Comparison of ENCODE assay signal across 8 cellular contexts in the genomic region with DNA sequence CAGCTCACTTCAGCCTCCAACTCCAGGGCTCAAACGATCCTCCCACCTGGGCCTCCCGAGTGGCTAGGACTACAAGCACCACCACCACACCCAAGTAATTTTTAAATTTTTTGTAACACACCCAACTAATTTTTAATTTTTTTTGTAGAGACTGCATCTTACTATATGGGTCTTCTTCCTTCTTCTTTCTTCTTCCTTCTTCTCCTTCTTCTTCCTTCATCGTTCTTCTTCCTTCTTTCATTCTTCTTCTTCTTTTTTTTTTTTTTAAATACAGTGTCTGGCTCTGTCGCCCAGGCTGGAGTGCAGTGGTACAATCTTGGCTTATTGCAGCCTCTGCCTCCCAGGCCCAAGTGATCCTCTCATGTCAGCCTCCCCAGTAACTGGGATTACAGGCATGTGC. TPM values are rescaled to one million over a fixed set of nuclear protein-coding genes. Genes with fewer than 3 reads are reported as not detected.
DNase-seq lines count a peak whose midpoint lies in the region; ATAC-seq, FAIRE-seq and TF ChIP-seq lines count a peak whose summit lies in the region.

No MANE protein-coding gene starts in this region.

- peaks cover 12% of the 10 kb centered on the region for H3K79me2 ChIP-seq in GM12878 (ENCODE audit: control insufficient read depth, insufficient read depth, low read length)

- FAIRE-seq in GM12878 (lab: Jason Lieb, UNC) (no peak), RCC 7860 (lab: Jason Lieb, UNC) (no peak)

- no TSS peak for BruUV-seq in GM12878 (replicated peaks; lab: Mats Ljungman, UMichigan)

- peaks cover 0 to 62% (median 16%) of the 10 kb centered on the region in 12 donors for H3K4me1 ChIP-seq in heart left ventricle
- H3K4me1 ChIP-seq in GM12878 (ENCODE audit: control insufficient read depth, insufficient read depth, low read length), result peaks cover 23% of the 10 kb centered on the region
- peaks cover 6 to 10% of the 10 kb centered on the region in 2 donors for H3K4me1 ChIP-seq in mucosa of rectum (ENCODE audit: control insufficient read depth in 2 of 2, insufficient read depth in 2 of 2, low read length in 2 of 2)
- H3K4me1 ChIP-seq in upper lobe of right lung, result peaks cover 29% of the 10 kb centered on the region

- TF ChIP-seq CTCF in heart left ventricle (IDR thresholded peaks at IDR 0.05) (no peak), GM12878 (IDR thresholded peaks at IDR 0.05 in 2 of 3, conservative IDR thresholded peaks at IDR 0.05 in 1 of 3; ENCODE audit: control insufficient read depth in 2 of 3, extremely low read depth in 1 of 3, insufficient read depth in 1 of 3, low read depth in 3 of 3, low read length in 3 of 3) (no peak), upper lobe of right lung (IDR thresholded peaks at IDR 0.05) (no peak)

- ATAC-seq in heart left ventricle (no peak), GM12878 (no peak), upper lobe of right lung (no peak)

- H2AFZ ChIP-seq in GM12878 (ENCODE audit: control insufficient read depth, low read depth, low read length), result peak overlapping the region; percentile 93; the same call in 1 of the 2 replicates

- in situ Hi-C loops in GM12878 (cut with MboI), result no loop called here

- H3K9me3 ChIP-seq in heart left ventricle (no peaks in the 10 kb centered on the region), GM12878 (replicated peaks; ENCODE audit: control insufficient read depth, insufficient read depth, low read length) (no peaks in the 10 kb centered on the region), mucosa of rectum (ENCODE audit: control insufficient read depth in 2 of 2, low read length in 2 of 2) (no peaks in the 10 kb centered on the region), upper lobe of right lung (no peaks in the 10 kb centered on the region)

- peak overlapping the region; percentile 86 to 98 (median 94) for H3K27ac ChIP-seq in heart left ventricle
- peak overlapping the region; percentile 94; the same call in 1 of the 2 replicates for H3K27ac ChIP-seq in GM12878 (ENCODE audit: control insufficient read depth, insufficient read depth)
- H3K27ac ChIP-seq in mucosa of rectum (ENCODE audit: low read depth in 2 of 2, low read length in 2 of 2), result peak overlapping the region; percentile 89 to 95
- peak overlapping the region; percentile 89 for H3K27ac ChIP-seq in upper lobe of right lung

- RAD21 ChIA-PET in GM12878 (lab: Charles Lee; ENCODE audit: unreplicated experiment), result interaction anchor here (0.8 to 1.6 kb wide), 4 partner anchors 27 to 234 kb away, joined by 3 to 5 read pairs (median 4); no protein-coding TSS in a partner anchor

- H3K27me3 ChIP-seq in heart left ventricle (no peaks in the 10 kb centered on the region), GM12878 (replicated peaks in 1 of 2; ENCODE audit: control insufficient read depth in 2 of 2, insufficient read depth in 2 of 2, low read length in 1 of 2) (no peaks in the 10 kb centered on the region), mucosa of rectum (ENCODE audit: control insufficient read depth in 2 of 2, insufficient read depth in 2 of 2, low read length in 2 of 2) (no peaks in the 10 kb centered on the region), upper lobe of right lung (no peaks in the 10 kb centered on the region)

- CTCF ChIA-PET in GM12878 (lab: Yijun Ruan, JAX), result interaction anchor here (1.0 to 2.6 kb wide), 4 partner anchors 46 to 234 kb away, joined by 3 to 22 read pairs (median 4); no protein-coding TSS in a partner anchor

- POLR2A ChIA-PET in GM12878 (lab: Charles Lee), result interaction anchor here (0.7 to 0.9 kb wide), 2 partner anchors 27 to 93 kb away, joined by 3 read pairs; no protein-coding TSS in a partner anchor

- no peak for DNase-seq in heart left ventricle
- no peak for DNase-seq in cardiac septum (ENCODE audit: low spot score)
- DNase-seq in GM12878 (ENCODE audit: low read depth, low spot score), result no peak
- DNase-seq in upper lobe of right lung, result no peak
- DNase-seq in RCC 7860 (ENCODE audit: low spot score), result no peak
- no peak for DNase-seq in NCI-H226
- no peak for DNase-seq in SHP77 treated with DMSO at 0.1 percent for 48 hours (lab: John Stamatoyannopoulos, UW)

- SMC1A ChIA-PET in GM12878 (lab: Charles Lee; ENCODE audit: uncharacterized antibody, unreplicated experiment), result interaction anchor here (1.0 to 4.9 kb wide), 5 partner anchors 45 to 234 kb away, joined by 3 to 102 read pairs (median 4); no protein-coding TSS in a partner anchor

- TF ChIP-seq POLR2A in heart left ventricle (IDR thresholded peaks at IDR 0.05) (no peak), GM12878 (IDR thresholded peaks at IDR 0.05; ENCODE audit: low read depth, low read length) (no peak)

- peaks cover 0 to 5% (median 0%) of the 10 kb centered on the region in 9 donors for H3K36me3 ChIP-seq in heart left ventricle
- peaks cover 0 to 2% of the 10 kb centered on the region in 2 experiments; a peak in 1 of 4 replicates for H3K36me3 ChIP-seq in GM12878 (ENCODE audit: control insufficient read depth in 2 of 2, insufficient read depth in 2 of 2, low read length in 1 of 2)
- H3K36me3 ChIP-seq in mucosa of rectum (ENCODE audit: control insufficient read depth in 2 of 2, insufficient read depth in 2 of 2, low read length in 2 of 2), result no peaks in the 10 kb centered on the region
- H3K36me3 ChIP-seq in upper lobe of right lung, result peaks cover 3% of the 10 kb centered on the region

- WGBS in heart left ventricle, 4 donors, result 87 to 96% (median 94%) methylated on average over 4 of the region's 4 CpGs
- 96% methylated on average over 4 of the region's 4 CpGs for WGBS in GM12878 (ENCODE audit: insufficient coverage, insufficient replicate concordance, low lambda C conversion rate, missing lambda C conversion rate)

- H3K4me2 ChIP-seq in GM12878 (ENCODE audit: control insufficient read depth, insufficient read depth), result peak overlapping the region; percentile 92; the same call in 1 of the 2 replicates

- H3K4me3 ChIP-seq in heart left ventricle (peak overlapping the region in 9 of 12 donors; percentile 70 to 90 (median 78)), GM12878 (no peak overlapping the region), mucosa of rectum (ENCODE audit: low read length in 2 of 2) (peak overlapping the region in 1 of 2 donors; percentile 93), upper lobe of right lung (peak overlapping the region; percentile 64)

- no peaks in the 10 kb centered on the region for H4K20me1 ChIP-seq in GM12878 (ENCODE audit: control insufficient read depth, insufficient read depth)

- intact Hi-C loops in heart left ventricle (cut with DNase I) (loop anchor here in 5 of 10 donors (2.0 to 5.0 kb wide), 5 partner anchors 48 to 253 kb away; partner anchors contain the start of genes DUSP16 (in 5 of the 5), BORCS5 (in 1 of the 5), CDKN1B (in 1 of the 5) and GPR19 (in 1 of the 5)), cardiac septum (cut with DNase I) (loop anchor here (1.0 to 5.0 kb wide), 3 partner anchors 48 to 107 kb away; partner anchors contain the start of genes CDKN1B, DUSP16 and GPR19), GM12878 (cut with micrococcal nuclease; ENCODE audit: unreplicated experiment) (loop anchor here (1.0 to 5.0 kb wide), 2 partner anchors 104 to 107 kb away; partner anchors contain the start of gene CDKN1B), upper lobe of right lung (cut with DNase I) (no loop called here)

- no peak for TF ChIP-seq EP300 in GM12878 (IDR thresholded peaks at IDR 0.05; ENCODE audit: borderline replicate concordance in 1 of 2, control insufficient read depth in 1 of 2, low read depth in 2 of 2, low read length in 2 of 2)

- H3K9ac ChIP-seq in GM12878 (ENCODE audit: control insufficient read depth, insufficient read depth, low read length) (no peak overlapping the region), mucosa of rectum (ENCODE audit: low read depth in 1 of 2, low read length in 2 of 2) (peak overlapping the region in 1 of 2 donors; percentile 80)

- no peak for TF ChIP-seq RAD21 in GM12878 (IDR thresholded peaks at IDR 0.05; ENCODE audit: insufficient read depth, low read depth, low read length)

RNA-seq across cellular contexts. Expression of gene CREBL2, which starts 1.0 kb away (rescaled TPM):
- total RNA-seq in heart left ventricle (10 to 100 TPM; 15.5 to 30.0 (median 19.9) TPM), cardiac septum (20.0 TPM), GM12878 (2014; rRNA removed) (17.7 and 23.0 TPM in 2 replicates), GM12878 (2014; rRNA removed; fragmentation: Illumina TruSeq; extraction: Trizol) (13.9 and 14.2 TPM in 2 replicates), GM12878 (2021) (11.4 and 11.9 TPM in 2 replicates), upper lobe of right lung (42.8 TPM)
- polyA plus RNA-seq in heart left ventricle (10 to 100 TPM in 1 of 2 donors, 1 to 10 TPM in 1; 8.8 to 15.6 TPM), GM12878 (2011; rRNA removed) (19.1 and 28.4 TPM in 2 replicates), GM12878 (2014; fragmentation: Illumina TruSeq; extraction: Trizol) (13.1 and 15.5 TPM in 2 replicates), GM12878 (2014; fragmentation: Nextera tagmentation; extraction: Ambion mirVana) (1 to 10 TPM; 4.6 to 5.2 TPM), GM12878 (2014; rRNA removed) (10.1 and 10.7 TPM in 2 replicates), GM12878 (2016; fragmentation: Nextera tagmentation; extraction: Ambion mirVana) (10 to 100 TPM; 14.9 to 15.6 TPM)
- total RNA-seq in GM12878 (2013; cell fraction: nucleolus; rRNA removed), result 17.2 and 18.1 TPM in 2 replicates
- polyA plus RNA-seq in GM12878 (2011; ENCODE audit: low read depth), result 5.5 TPM
- polyA plus RNA-seq in GM12878 (2011; cell fraction: cytosol; rRNA removed), result 10.0 and 11.6 TPM in 2 replicates
- polyA plus RNA-seq in GM12878 (2011; cell fraction: nucleus; rRNA removed), result 5.3 and 6.3 TPM in 2 replicates
- polyA plus RNA-seq in GM12878 (2012), result 7.0 and 11.6 TPM in 2 replicates
- 14.8 and 17.3 TPM in 2 replicates for polyA minus RNA-seq in GM12878 (2011; rRNA and poly(A)+ RNA removed)
- polyA minus RNA-seq in GM12878 (2011; cell fraction: cytosol; rRNA and poly(A)+ RNA removed), result 4.9 and 6.1 TPM in 2 replicates
- 6.2 and 9.1 TPM in 2 replicates for polyA minus RNA-seq in GM12878 (2011; cell fraction: nucleus; rRNA and poly(A)+ RNA removed)

RNA-seq across cellular contexts. Expression of gene DUSP16, which starts 48.0 kb away (rescaled TPM):
- 10 to 100 TPM in 8 of 9 donors, 1 to 10 TPM in 1; 9.7 to 24.7 (median 15.5) TPM for total RNA-seq in heart left ventricle
- polyA plus RNA-seq in heart left ventricle, result 10 to 100 TPM in 1 of 2 donors, 1 to 10 TPM in 1; 2.5 to 10.4 TPM
- 24.5 TPM for total RNA-seq in cardiac septum
- 142 and 202 TPM in 2 replicates for total RNA-seq in GM12878 (2013; cell fraction: nucleolus; rRNA removed)
- 25.1 and 27.3 TPM in 2 replicates for total RNA-seq in GM12878 (2014; rRNA removed)
- 33.0 and 33.9 TPM in 2 replicates for total RNA-seq in GM12878 (2014; rRNA removed; fragmentation: Illumina TruSeq; extraction: Trizol)
- 41.6 and 44.2 TPM in 2 replicates for total RNA-seq in GM12878 (2021)
- polyA plus RNA-seq in GM12878 (2011; ENCODE audit: low read depth), result 17.2 TPM
- polyA plus RNA-seq in GM12878 (2011; rRNA removed), result 75.3 and 85.8 TPM in 2 replicates
- polyA plus RNA-seq in GM12878 (2011; cell fraction: cytosol; rRNA removed), result 42.0 and 85.2 TPM in 2 replicates
- polyA plus RNA-seq in GM12878 (2011; cell fraction: nucleus; rRNA removed), result 28.8 and 32.3 TPM in 2 replicates
- 21.7 and 33.5 TPM in 2 replicates for polyA plus RNA-seq in GM12878 (2012)
- 36.0 and 39.4 TPM in 2 replicates for polyA plus RNA-seq in GM12878 (2014; fragmentation: Illumina TruSeq; extraction: Trizol)
- polyA plus RNA-seq in GM12878 (2014; fragmentation: Nextera tagmentation; extraction: Ambion mirVana), result 1 to 10 TPM; 3.9 to 5.0 TPM
- polyA plus RNA-seq in GM12878 (2014; rRNA removed), result 24.4 and 28.5 TPM in 2 replicates
- polyA plus RNA-seq in GM12878 (2016; fragmentation: Nextera tagmentation; extraction: Ambion mirVana), result 1 to 10 TPM; 8.5 to 9.7 TPM
- polyA minus RNA-seq in GM12878 (2011; rRNA and poly(A)+ RNA removed), result 89.2 and 103 TPM in 2 replicates
- 32.7 and 33.5 TPM in 2 replicates for polyA minus RNA-seq in GM12878 (2011; cell fraction: cytosol; rRNA and poly(A)+ RNA removed)
- polyA minus RNA-seq in GM12878 (2011; cell fraction: nucleus; rRNA and poly(A)+ RNA removed), result 24.2 and 25.1 TPM in 2 replicates
- 50.6 TPM for total RNA-seq in upper lobe of right lung
